8 cellular contexts compared by ENCODE assay signal in genomic region chr3:195271859-195272243, GRCh38. TPM values are rescaled to one million over a fixed set of nuclear protein-coding genes. Genes with fewer than 3 reads are reported as not detected.
DNase-seq lines count a peak whose midpoint lies in the region; ATAC-seq, FAIRE-seq and TF ChIP-seq lines count a peak whose summit lies in the region.

No MANE protein-coding gene starts in this region.

- H3K9ac ChIP-seq in HUES64 (ENCODE audit: low read depth, low read length) = peak overlapping the region; percentile 97
- no peak overlapping the region for H3K9ac ChIP-seq in mucosa of stomach (ENCODE audit: low read length)

- H3K9me3 ChIP-seq in HUES64 (ENCODE audit: insufficient read depth, low read depth, low read length) (no peaks in the 10 kb centered on the region), mucosa of stomach (ENCODE audit: control insufficient read depth, low read length) (no peaks in the 10 kb centered on the region)

- ATAC-seq in HG03460 (IDR thresholded peaks at IDR 0.05; ENCODE audit: unreplicated experiment) = no peak

- no peaks in the 10 kb centered on the region for H3K27me3 ChIP-seq in HUES64 (ENCODE audit: insufficient read depth, low read length)
- H3K27me3 ChIP-seq in bronchial epithelial cell (ENCODE audit: control insufficient read depth, insufficient read depth, low read length) = no peaks in the 10 kb centered on the region
- no peaks in the 10 kb centered on the region for H3K27me3 ChIP-seq in mucosa of stomach (ENCODE audit: control insufficient read depth, insufficient read depth, low read length)

- peak overlapping the region; percentile 76 for H3K27ac ChIP-seq in HUES64 (ENCODE audit: low read depth, low read length)

- H3K4me3 ChIP-seq in AG04449 (ENCODE audit: low read depth, low read length) (peak overlapping the region; percentile 73), HUES64 (ENCODE audit: low read length) (peak overlapping the region; percentile 95), bronchial epithelial cell (ENCODE audit: low read depth, low read length) (peak overlapping the region; percentile 60), mucosa of stomach (ENCODE audit: low read length) (peak overlapping the region; percentile 54)

- POLR2A ChIA-PET in AG04449 (lab: Yijun Ruan, JAX) = interaction anchor here (0.8 to 2.9 kb wide), 6 partner anchors 9 to 600 kb away, joined by 3 to 29 read pairs (median 6); partner anchors contain the start of genes FAM43A and LSG1

- no peak for TF ChIP-seq CTCF in AG04449 (IDR thresholded peaks at IDR 0.05; ENCODE audit: insufficient read depth, low read length, missing control alignments)
- no peak for TF ChIP-seq CTCF in bronchial epithelial cell (IDR thresholded peaks at IDR 0.05; ENCODE audit: insufficient read depth, low read length, severe bottlenecking)

- H3K36me3 ChIP-seq in HUES64 (ENCODE audit: insufficient read depth, low read length) (peaks cover 15% of the 10 kb centered on the region), bronchial epithelial cell (ENCODE audit: control insufficient read depth, insufficient read depth, low read length) (no peaks in the 10 kb centered on the region), mucosa of stomach (ENCODE audit: control insufficient read depth, insufficient read depth, low read length) (no peaks in the 10 kb centered on the region)

- 29% methylated on average over 3 of the region's 3 CpGs for WGBS in HUES64

- DNase-seq in AG04449 (ENCODE audit: low read depth, low spot score) = no peak
- no peak for DNase-seq in bronchial epithelial cell (ENCODE audit: low read depth)
- no peak for DNase-seq in 8988T
- no peak for DNase-seq in glomerular visceral epithelial cell (ENCODE audit: extremely low spot score)
- DNase-seq in NCI-H146 treated with DMSO at 0.1 percent for 48 hours (lab: John Stamatoyannopoulos, UW; ENCODE audit: unreplicated experiment) = no peak

- FAIRE-seq in bronchial epithelial cell (lab: Jason Lieb, UNC) = no peak

- H3K4me1 ChIP-seq in HUES64 (ENCODE audit: insufficient read depth, low read length) = peaks cover 14% of the 10 kb centered on the region; the same call in 1 of the 2 replicates
- H3K4me1 ChIP-seq in mucosa of stomach (ENCODE audit: control insufficient read depth, insufficient read depth, low read length) = peaks cover 24% of the 10 kb centered on the region

- CTCF ChIA-PET in AG04449 (lab: Yijun Ruan, JAX) = interaction anchor here (0.8 to 12.7 kb wide), 44 partner anchors 10 to 635 kb away, joined by 3 to 492 read pairs (median 8); partner anchors contain the start of genes ACAP2, FAM43A, LSG1 and PPP1R2

RNA-seq across cellular contexts. Expression of gene XXYLT1, which starts 0.9 kb away (rescaled TPM):
- polyA plus RNA-seq in HUES64 (2013, experiment 1 of 2) = 26.5 TPM
- polyA plus RNA-seq in HUES64 (2013, experiment 2 of 2) = 27.3 TPM
- total RNA-seq in bronchial epithelial cell = 10.2 and 10.5 TPM in 2 replicates
